Comparison of ENCODE assay signal across 7 cellular contexts in the genomic region with DNA sequence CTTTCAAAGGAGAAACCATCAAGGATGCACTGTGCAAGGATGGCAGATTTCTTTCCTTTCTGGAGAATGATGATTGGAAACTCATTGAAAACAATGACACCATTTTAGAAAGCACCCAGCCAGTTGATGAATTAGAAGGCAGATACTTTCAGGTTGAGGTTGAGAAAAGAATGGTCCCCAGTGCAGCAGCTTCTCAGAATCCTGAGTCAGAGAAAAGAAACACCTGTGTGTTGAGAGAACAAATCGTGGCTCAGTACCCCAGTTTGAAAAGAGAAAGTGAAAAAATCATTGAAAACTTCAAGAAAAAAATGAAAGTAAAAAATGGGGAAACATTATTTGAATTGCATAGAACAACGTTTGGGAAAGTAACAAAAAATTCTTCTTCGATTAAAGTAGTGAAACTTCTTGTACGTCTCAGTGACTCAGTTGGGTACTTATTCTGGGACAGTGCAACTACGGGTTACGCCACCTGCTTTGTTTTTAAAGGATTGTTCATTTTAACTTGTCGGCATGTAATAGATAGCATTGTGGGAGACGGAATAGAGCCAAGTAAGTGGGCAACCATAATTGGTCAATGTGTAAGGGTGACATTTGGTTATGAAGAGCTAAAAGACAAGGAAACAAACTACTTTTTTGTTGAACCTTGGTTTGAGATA. TPM values are rescaled to one million over a fixed set of nuclear protein-coding genes. Genes with fewer than 3 reads are reported as not detected.
DNase-seq lines count a peak whose midpoint lies in the region; ATAC-seq lines count a peak whose summit lies in the region.

No MANE protein-coding gene starts in this region.

- no peak for DNase-seq in activated naive CD8-positive, alpha-beta T cell treated with anti-CD3 and anti-CD28 coated beads, Interleukin-2, amount 50 U/mL, for 24 hours
- DNase-seq in NCI-H2196 (lab: John Stamatoyannopoulos, UW; ENCODE audit: unreplicated experiment) = no peak
- no peak for DNase-seq in NCI-H2227 (lab: John Stamatoyannopoulos, UW; ENCODE audit: unreplicated experiment)
- DNase-seq in left colon = no peak

- H3K27ac Mint-ChIP-seq in activated naive CD8-positive, alpha-beta T cell treated with anti-CD3 and anti-CD28 coated beads, Interleukin-2, amount 50 U/mL, for 24 hours = peak overlapping the region; percentile 82

- peak overlapping the region; percentile 34 for H3K4me3 Mint-ChIP-seq in activated naive CD8-positive, alpha-beta T cell treated with anti-CD3 and anti-CD28 coated beads, Interleukin-2, amount 50 U/mL, for 24 hours

- H3K4me1 Mint-ChIP-seq in activated naive CD8-positive, alpha-beta T cell treated with anti-CD3 and anti-CD28 coated beads, Interleukin-2, amount 50 U/mL, for 24 hours = peaks cover 36% of the 10 kb centered on the region

- intact Hi-C loops in left colon (cut with DNase I, micrococcal nuclease) = no loop called here

- H3K36me3 Mint-ChIP-seq in activated naive CD8-positive, alpha-beta T cell treated with anti-CD3 and anti-CD28 coated beads, Interleukin-2, amount 50 U/mL, for 24 hours (ENCODE audit: low read depth) = peaks cover 49% of the 10 kb centered on the region

- peak; percentile 55 for ATAC-seq in GM18519 (IDR thresholded peaks at IDR 0.05; ENCODE audit: low FRiP score, unreplicated experiment)
- ATAC-seq in GM21360 (IDR thresholded peaks at IDR 0.05; ENCODE audit: unreplicated experiment) = peak; percentile 79
- ATAC-seq in HG03108 (IDR thresholded peaks at IDR 0.05; ENCODE audit: unreplicated experiment) = peak; percentile 75
- ATAC-seq in activated naive CD8-positive, alpha-beta T cell treated with anti-CD3 and anti-CD28 coated beads, Interleukin-2, amount 50 U/mL, for 24 hours = peak; percentile 77
- no peak for ATAC-seq in left colon

- H3K27me3 Mint-ChIP-seq in activated naive CD8-positive, alpha-beta T cell treated with anti-CD3 and anti-CD28 coated beads, Interleukin-2, amount 50 U/mL, for 24 hours = no peaks in the 10 kb centered on the region

- H3K9me3 Mint-ChIP-seq in activated naive CD8-positive, alpha-beta T cell treated with anti-CD3 and anti-CD28 coated beads, Interleukin-2, amount 50 U/mL, for 24 hours = no peaks in the 10 kb centered on the region

RNA-seq across cellular contexts. Expression of gene FAM111A, which starts 9.8 kb away (rescaled TPM):
- total RNA-seq in left colon = 10 to 100 TPM; 25.0 to 27.8 TPM

RNA-seq across cellular contexts. Expression of gene DTX4, which starts 19.5 kb away (rescaled TPM):
- 10 to 100 TPM; 58.4 to 62.4 TPM for total RNA-seq in left colon

RNA-seq across cellular contexts. Expression of gene FAM111B, which starts 45.4 kb away (rescaled TPM):
- total RNA-seq in left colon = 1 to 10 TPM; 2.3 to 5.7 TPM
